ENCODE assay signal across 18 cellular contexts in genomic region chr20:24488800-24489175, GRCh38. TPM values are rescaled to one million over a fixed set of nuclear protein-coding genes. Genes with fewer than 3 reads are reported as not detected.
A peak's percentile ranks its signal among the peaks of the same experiment; 100 is the strongest.
DNase-seq lines count a peak whose midpoint lies in the region; ATAC-seq and TF ChIP-seq lines count a peak whose summit lies in the region.
"Had no signal": no experiment of that assay in that cellular context is flagged by ENCODE, and none has a peak within 500 bp of the region (broad histone marks: within the 10 kb centered on the region; RNA-seq: fewer than 3 reads in every experiment).

No MANE protein-coding gene starts in this region.

- peaks cover 5% of the 10 kb centered on the region for H3K36me3 Mint-ChIP-seq in endodermal cell (ENCODE audit: low read depth)
- H3K36me3 Mint-ChIP-seq in activated CD4-positive, alpha-beta memory T cell treated with anti-CD3 and anti-CD28 coated beads for 36 hours: no peaks in the 10 kb centered on the region
- no peaks in the 10 kb centered on the region for H3K36me3 Mint-ChIP-seq in activated naive CD4-positive, alpha-beta T cell treated with anti-CD3 and anti-CD28 coated beads, Interleukin-2, amount 50 U/mL, for 72 hours

- H2BK15ac ChIP-seq in neuronal stem cell (ENCODE audit: low read length): no peak overlapping the region

- H3K4me1 Mint-ChIP-seq in endodermal cell: peaks cover 21% of the 10 kb centered on the region
- H3K4me1 Mint-ChIP-seq in activated CD4-positive, alpha-beta memory T cell treated with anti-CD3 and anti-CD28 coated beads for 36 hours (ENCODE audit: low read depth): no peaks in the 10 kb centered on the region

- H3K9me3 ChIP-seq in endodermal cell (ENCODE audit: control insufficient read depth, low read length) (no peaks in the 10 kb centered on the region), neuronal stem cell (replicated peaks in 1 of 2; ENCODE audit: control insufficient read depth in 2 of 2, insufficient read depth in 1 of 2, low read depth in 1 of 2, low read length in 2 of 2) (peaks cover 0 to 5% of the 10 kb centered on the region in 2 donors)
- H3K9me3 ChIP-seq: A549, Caco-2 had no signal

- peaks cover 4% of the 10 kb centered on the region for H3K79me1 ChIP-seq in neuronal stem cell (ENCODE audit: low read depth, low read length)

- H2BK5ac ChIP-seq in neuronal stem cell (ENCODE audit: low read length): no peak overlapping the region

- H3K14ac ChIP-seq in neuronal stem cell (ENCODE audit: low read length): no peak overlapping the region

- in situ Hi-C loops in G401 (cut with HindIII; ENCODE audit: low sequenced_read_pairs): no loop called here

- no peak for ATAC-seq in activated naive CD4-positive, alpha-beta T cell treated with anti-CD3 and anti-CD28 coated beads, Interleukin-2, amount 50 U/mL, for 72 hours
- ATAC-seq: A549, HCT116 had no signal

- H3K27ac ChIP-seq in endodermal cell (ENCODE audit: low read depth, low read length) (no peak overlapping the region), neuronal stem cell (replicated peaks; ENCODE audit: low read length) (no peak overlapping the region)
- H3K27ac ChIP-seq: 22Rv1, A549, C4-2B, GM23248, HL-60 had no signal

- H3K4me3 ChIP-seq in endodermal cell (ENCODE audit: low read length) (no peak overlapping the region), neuronal stem cell (ENCODE audit: low read length in 2 of 2) (no peak overlapping the region)
- H3K4me3 ChIP-seq: A549, GM23248 had no signal

- no peaks in the 10 kb centered on the region for H3K27me3 ChIP-seq in endodermal cell (ENCODE audit: control insufficient read depth, insufficient read depth, low read length, poor library complexity, severe bottlenecking)
- H3K27me3 ChIP-seq in neuronal stem cell (ENCODE audit: control insufficient read depth in 3 of 3, insufficient read depth in 3 of 3, low read depth in 1 of 3, low read length in 3 of 3): no peaks in the 10 kb centered on the region

- peak; percentile 76 for DNase-seq in G401 (ENCODE audit: low spot score)
- peak; percentile 62 for DNase-seq in cerebellum (ENCODE audit: low spot score)
- peak; percentile 22 for DNase-seq in endodermal cell
- DNase-seq in neuronal stem cell (ENCODE audit: low spot score): no peak
- DNase-seq in foreskin melanocyte: no peak
- DNase-seq in activated CD4-positive, alpha-beta memory T cell treated with anti-CD3 and anti-CD28 coated beads for 36 hours: no peak
- no peak for DNase-seq in activated naive CD4-positive, alpha-beta T cell treated with anti-CD3 and anti-CD28 coated beads, Interleukin-2, amount 50 U/mL, for 72 hours (ENCODE audit: low spot score in 2 of 2)
- DNase-seq: AML-193; Caco-2; CD4-positive, alpha-beta T cell; GDM1; GM23248; HFFc6 had no signal

- H2BK120ac ChIP-seq in neuronal stem cell (ENCODE audit: low read depth, low read length): no peak overlapping the region

- H2AFZ ChIP-seq in neuronal stem cell (ENCODE audit: low read length): no peak overlapping the region
- H2AFZ ChIP-seq: GM23248 had no signal

- intact Hi-C loops in activated CD4-positive, alpha-beta memory T cell treated with anti-CD3 and anti-CD28 coated beads for 36 hours (cut with micrococcal nuclease): no loop called here

- H3K36me3 ChIP-seq in endodermal cell (ENCODE audit: control insufficient read depth, insufficient read depth, low read length): peaks cover 3% of the 10 kb centered on the region
- peaks cover 0 to 7% of the 10 kb centered on the region in 2 donors for H3K36me3 ChIP-seq in neuronal stem cell (replicated peaks in 1 of 2; ENCODE audit: control insufficient read depth in 2 of 2, insufficient read depth in 2 of 2, low read length in 2 of 2)

- H2AK5ac ChIP-seq in neuronal stem cell (ENCODE audit: low read depth, low read length): no peak overlapping the region

- no peak overlapping the region for H3K4me2 ChIP-seq in neuronal stem cell (ENCODE audit: insufficient read depth, low read length, poor library complexity, severe bottlenecking)
- H3K4me2 ChIP-seq: A549 had no signal

- H3K18ac ChIP-seq in neuronal stem cell (ENCODE audit: low read length): no peak overlapping the region

- H4K91ac ChIP-seq in neuronal stem cell (ENCODE audit: low read depth, low read length, poor library complexity): no peak overlapping the region

- no peak overlapping the region for H3K23ac ChIP-seq in neuronal stem cell (ENCODE audit: low read depth, low read length, poor library complexity)

- 94 to 96% methylated on average over 6 of the region's 6 CpGs for WGBS in endodermal cell (ENCODE audit: insufficient coverage in 1 of 2, insufficient read length in 1 of 2), 2 experiments
- no CpG with 5 or more reads among the region's 6 CpGs for WGBS in neuronal stem cell (ENCODE audit: extremely low coverage in 2 of 2, insufficient read length in 2 of 2, insufficient replicate concordance in 1 of 2), 2 donors

- CTCF ChIA-PET in activated CD4-positive, alpha-beta memory T cell treated with anti-CD3 and anti-CD28 coated beads for 36 hours (lab: Charles Lee): no interaction called here

- H3K27ac Mint-ChIP-seq in endodermal cell: no peak overlapping the region
- no peak overlapping the region for H3K27ac Mint-ChIP-seq in activated CD4-positive, alpha-beta memory T cell treated with anti-CD3 and anti-CD28 coated beads for 36 hours
- no peak overlapping the region for H3K27ac Mint-ChIP-seq in activated naive CD4-positive, alpha-beta T cell treated with anti-CD3 and anti-CD28 coated beads, Interleukin-2, amount 50 U/mL, for 72 hours
- H3K27ac Mint-ChIP-seq: CD4-positive, alpha-beta T cell; HFFc6 had no signal

- H3K9me3 Mint-ChIP-seq in endodermal cell: no peaks in the 10 kb centered on the region
- no peaks in the 10 kb centered on the region for H3K9me3 Mint-ChIP-seq in activated CD4-positive, alpha-beta memory T cell treated with anti-CD3 and anti-CD28 coated beads for 36 hours
- H3K9me3 Mint-ChIP-seq in activated naive CD4-positive, alpha-beta T cell treated with anti-CD3 and anti-CD28 coated beads, Interleukin-2, amount 50 U/mL, for 72 hours: no peaks in the 10 kb centered on the region
- H3K9me3 Mint-ChIP-seq: CD4-positive, alpha-beta T cell; HFFc6 had no signal

- H3K9ac ChIP-seq in endodermal cell (ENCODE audit: extremely low read depth, low read length, poor library complexity, severe bottlenecking): no peak overlapping the region
- no peak overlapping the region for H3K9ac ChIP-seq in neuronal stem cell (ENCODE audit: low read depth, low read length, poor library complexity)
- H3K9ac ChIP-seq: GM23248 had no signal

- H2BK12ac ChIP-seq in neuronal stem cell (ENCODE audit: low read length): no peak overlapping the region

- peak overlapping the region; percentile 24 for H4K8ac ChIP-seq in neuronal stem cell (ENCODE audit: low read depth, low read length)

- H3K4me1 ChIP-seq in endodermal cell (ENCODE audit: control insufficient read depth, insufficient read depth, low read length) (peaks cover 15% of the 10 kb centered on the region), neuronal stem cell (ENCODE audit: control insufficient read depth in 2 of 2, insufficient read depth in 1 of 2, low read depth in 1 of 2, low read length in 2 of 2) (peaks cover 0 to 16% of the 10 kb centered on the region in 2 donors)
- H3K4me1 ChIP-seq: Caco-2 had no signal

- TF ChIP-seq CTCF in endodermal cell (conservative IDR thresholded peaks at IDR 0.05): no peak

- POLR2A ChIA-PET in activated CD4-positive, alpha-beta memory T cell treated with anti-CD3 and anti-CD28 coated beads for 36 hours (lab: Charles Lee): no interaction called here

- no peak overlapping the region for H3K4ac ChIP-seq in neuronal stem cell (ENCODE audit: low read length)

- no peak overlapping the region for H3K4me3 Mint-ChIP-seq in endodermal cell
- no peak overlapping the region for H3K4me3 Mint-ChIP-seq in activated CD4-positive, alpha-beta memory T cell treated with anti-CD3 and anti-CD28 coated beads for 36 hours
- H3K4me3 Mint-ChIP-seq: CD4-positive, alpha-beta T cell; HFFc6 had no signal

- no peaks in the 10 kb centered on the region for H3K27me3 Mint-ChIP-seq in endodermal cell (ENCODE audit: insufficient read depth)
- peaks cover 2% of the 10 kb centered on the region for H3K27me3 Mint-ChIP-seq in activated CD4-positive, alpha-beta memory T cell treated with anti-CD3 and anti-CD28 coated beads for 36 hours
- H3K27me3 Mint-ChIP-seq: CD4-positive, alpha-beta T cell had no signal

RNA-seq across cellular contexts. Expression of gene SYNDIG1, which starts 19.4 kb away (rescaled TPM):
- total RNA-seq in G401 (2014; rRNA removed; shearing (Covaris generic)): not detected in 2 replicates
- 12.4 TPM for total RNA-seq in cerebellum
- 1 to 10 TPM; 5.5 to 6.8 TPM for total RNA-seq in endodermal cell
- polyA plus RNA-seq in endodermal cell (2013, experiment 1 of 2): 4.6 TPM
- polyA plus RNA-seq in endodermal cell (2013, experiment 2 of 2): 4.9 TPM
- polyA plus RNA-seq in neuronal stem cell (2013, experiment 1 of 2): 1.8 TPM
- polyA plus RNA-seq in neuronal stem cell (2013, experiment 2 of 2): 1.7 TPM
- total RNA-seq in activated CD4-positive, alpha-beta memory T cell treated with anti-CD3 and anti-CD28 coated beads for 36 hours: not detected
- total RNA-seq in activated naive CD4-positive, alpha-beta T cell treated with anti-CD3 and anti-CD28 coated beads, Interleukin-2, amount 50 U/mL, for 72 hours: not detected
- total RNA-seq: Caco-2; CD4-positive, alpha-beta T cell had no signal

Comparison
In these comparisons a context has a peak if more than half of its experiments do, and no peak if none do; other contexts are left out.
1. DNase-seq: peak in G401 (single experiment), cerebellum (single experiment) and endodermal cell (single experiment); none in neuronal stem cell (single experiment), foreskin melanocyte (single experiment), activated CD4-positive, alpha-beta memory T cell treated with anti-CD3 and anti-CD28 coated beads for 36 hours (single experiment) and activated naive CD4-positive, alpha-beta T cell treated with anti-CD3 and anti-CD28 coated beads, Interleukin-2, amount 50 U/mL, for 72 hours (0 of 2).